In genomic region chr19:17495639-17496265, GRCh38 we compare ENCODE assay signal across 1 cellular context.
TF ChIP-seq lines count a peak whose summit lies in the region.

No MANE protein-coding gene starts in this region.

TF ChIP-seq in HEK293, 187 proteins besides CTCF, POLR2A, EP300 and RAD21 (continued from another document):
- TF ChIP-seq KLF17 (tag by site-specific recombination; IDR thresholded peaks at IDR 0.05) (no peak), ZNF624 (tag by site-specific recombination; IDR thresholded peaks at IDR 0.05) (no peak), ZNF623 (tag by site-specific recombination; IDR thresholded peaks at IDR 0.05) (peak; percentile 93), ZSCAN23 (tag by site-specific recombination; IDR thresholded peaks at IDR 0.05) (no peak)
- TF ChIP-seq, protein P1, sequence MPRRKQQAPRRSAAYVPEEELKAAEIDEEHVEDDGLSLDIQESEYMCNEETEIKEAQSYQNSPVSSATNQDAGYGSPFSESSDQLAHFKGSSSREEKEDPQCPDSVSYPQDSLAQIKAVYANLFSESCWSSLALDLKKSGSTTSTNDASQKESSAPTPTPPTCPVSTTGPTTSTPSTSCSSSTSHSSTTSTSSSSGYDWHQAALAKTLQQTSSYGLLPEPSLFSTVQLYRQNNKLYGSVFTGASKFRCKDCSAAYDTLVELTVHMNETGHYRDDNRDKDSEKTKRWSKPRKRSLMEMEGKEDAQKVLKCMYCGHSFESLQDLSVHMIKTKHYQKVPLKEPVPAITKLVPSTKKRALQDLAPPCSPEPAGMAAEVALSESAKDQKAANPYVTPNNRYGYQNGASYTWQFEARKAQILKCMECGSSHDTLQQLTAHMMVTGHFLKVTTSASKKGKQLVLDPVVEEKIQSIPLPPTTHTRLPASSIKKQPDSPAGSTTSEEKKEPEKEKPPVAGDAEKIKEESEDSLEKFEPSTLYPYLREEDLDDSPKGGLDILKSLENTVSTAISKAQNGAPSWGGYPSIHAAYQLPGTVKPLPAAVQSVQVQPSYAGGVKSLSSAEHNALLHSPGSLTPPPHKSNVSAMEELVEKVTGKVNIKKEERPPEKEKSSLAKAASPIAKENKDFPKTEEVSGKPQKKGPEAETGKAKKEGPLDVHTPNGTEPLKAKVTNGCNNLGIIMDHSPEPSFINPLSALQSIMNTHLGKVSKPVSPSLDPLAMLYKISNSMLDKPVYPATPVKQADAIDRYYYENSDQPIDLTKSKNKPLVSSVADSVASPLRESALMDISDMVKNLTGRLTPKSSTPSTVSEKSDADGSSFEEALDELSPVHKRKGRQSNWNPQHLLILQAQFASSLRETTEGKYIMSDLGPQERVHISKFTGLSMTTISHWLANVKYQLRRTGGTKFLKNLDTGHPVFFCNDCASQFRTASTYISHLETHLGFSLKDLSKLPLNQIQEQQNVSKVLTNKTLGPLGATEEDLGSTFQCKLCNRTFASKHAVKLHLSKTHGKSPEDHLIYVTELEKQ (tag by site-specific recombination; IDR thresholded peaks at IDR 0.05; ENCODE audit: borderline replicate concordance): no peak
